13 cellular contexts compared by ENCODE assay signal in the genomic region with DNA sequence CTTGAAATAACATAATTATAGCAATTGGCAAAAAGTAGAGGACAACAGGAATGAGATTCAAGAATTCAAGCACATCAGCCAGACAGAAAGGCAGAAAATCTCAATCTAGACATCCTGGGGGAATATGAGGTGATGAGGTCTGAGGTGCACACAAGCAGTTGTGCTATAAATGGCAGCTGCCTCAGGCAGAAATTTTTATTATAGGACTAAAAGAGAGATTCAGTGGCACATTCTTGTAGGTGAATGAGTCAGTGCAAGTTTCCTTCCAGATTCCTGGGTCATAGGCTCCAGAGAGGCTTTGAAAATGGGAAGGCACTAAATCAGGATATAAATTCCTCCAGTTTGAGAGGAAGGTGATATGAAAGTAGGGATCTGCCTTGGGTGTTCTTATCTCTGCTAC.
DNase-seq lines count a peak whose midpoint lies in the region; ATAC-seq and TF ChIP-seq lines count a peak whose summit lies in the region.
"Had no signal": no experiment of that assay in that cellular context is flagged by ENCODE, and none has a peak within 500 bp of the region (broad histone marks: within the 10 kb centered on the region; RNA-seq: fewer than 3 reads in every experiment).

No MANE protein-coding gene starts in this region.

- H3K9me3 Mint-ChIP-seq in activated T-cell treated with anti-CD3 and anti-CD28 coated beads, Interleukin-2, amount 50 U/mL, for 4 hours, result no peaks in the 10 kb centered on the region

- H3K4me3 ChIP-seq in ascending aorta (no peak overlapping the region), prostate gland (no peak overlapping the region)
- H3K4me3 ChIP-seq: BLaER1, HAP-1 had no signal

- no peaks in the 10 kb centered on the region for H3K36me3 ChIP-seq in ascending aorta
- no peaks in the 10 kb centered on the region for H3K36me3 ChIP-seq in prostate gland
- H3K36me3 ChIP-seq: BLaER1, HAP-1 had no signal

- no peak for ATAC-seq in activated T-cell treated with anti-CD3 and anti-CD28 coated beads, Interleukin-2, amount 50 U/mL, for 4 hours

- H3K27me3 ChIP-seq in ascending aorta (no peaks in the 10 kb centered on the region), prostate gland (replicated peaks; ENCODE audit: insufficient read depth) (no peaks in the 10 kb centered on the region)
- H3K27me3 ChIP-seq: BLaER1 had no signal

- no peaks in the 10 kb centered on the region for H3K4me1 Mint-ChIP-seq in activated T-cell treated with anti-CD3 and anti-CD28 coated beads, Interleukin-2, amount 50 U/mL, for 4 hours (ENCODE audit: low read depth)
- H3K4me1 Mint-ChIP-seq: CD8-positive, alpha-beta memory T cell had no signal

- no peaks in the 10 kb centered on the region for H3K9me3 ChIP-seq in ascending aorta
- no peaks in the 10 kb centered on the region for H3K9me3 ChIP-seq in prostate gland
- H3K9me3 ChIP-seq: BLaER1, HAP-1 had no signal

- TF ChIP-seq POLR2A in prostate gland (IDR thresholded peaks at IDR 0.05), result no peak

- H3K27me3 Mint-ChIP-seq in activated T-cell treated with anti-CD3 and anti-CD28 coated beads, Interleukin-2, amount 50 U/mL, for 4 hours (ENCODE audit: low read depth), result no peaks in the 10 kb centered on the region
- H3K27me3 Mint-ChIP-seq: CD8-positive, alpha-beta memory T cell had no signal

- peak; percentile 24 for DNase-seq in M059J (ENCODE audit: low read depth)
- DNase-seq in ascending aorta (ENCODE audit: low spot score in 2 of 2), result no peak
- peak; percentile 64 for DNase-seq in islet precursor cell
- DNase-seq in prostate gland (ENCODE audit: low spot score), result peak; percentile 17
- no peak for DNase-seq in glomerular visceral epithelial cell (ENCODE audit: extremely low spot score)
- no peak for DNase-seq in activated T-cell treated with anti-CD3 and anti-CD28 coated beads, Interleukin-2, amount 50 U/mL, for 4 hours
- no peak for DNase-seq in GM19238 (ENCODE audit: insufficient read length, low spot score)
- DNase-seq: AML-193; CD8-positive, alpha-beta memory T cell; GF-D8 had no signal

- H3K4me3 Mint-ChIP-seq in activated T-cell treated with anti-CD3 and anti-CD28 coated beads, Interleukin-2, amount 50 U/mL, for 4 hours, result no peak overlapping the region
- H3K4me3 Mint-ChIP-seq: CD8-positive, alpha-beta memory T cell had no signal

- peak overlapping the region; percentile 57 to 69 for H3K27ac ChIP-seq in ascending aorta
- peak overlapping the region; percentile 51 to 62 for H3K27ac ChIP-seq in prostate gland
- H3K27ac ChIP-seq: 22Rv1, BLaER1 had no signal

- H3K36me3 Mint-ChIP-seq in activated T-cell treated with anti-CD3 and anti-CD28 coated beads, Interleukin-2, amount 50 U/mL, for 4 hours (ENCODE audit: insufficient read depth), result no peaks in the 10 kb centered on the region
- H3K36me3 Mint-ChIP-seq: CD8-positive, alpha-beta memory T cell had no signal

- intact Hi-C loops in ascending aorta (cut with DNase I), result loop anchor here (2.0 kb wide), 1 partner anchor 15 kb away; no protein-coding TSS in a partner anchor
- intact Hi-C loops in prostate gland (cut with DNase I), result no loop called here

- H3K4me1 ChIP-seq in ascending aorta, result peaks cover 0 to 15% of the 10 kb centered on the region in 2 donors
- H3K4me1 ChIP-seq in prostate gland (replicated peaks), result peaks cover 3% of the 10 kb centered on the region
- H3K4me1 ChIP-seq: BLaER1, HAP-1 had no signal

- no peak for TF ChIP-seq CTCF in ascending aorta (IDR thresholded peaks at IDR 0.05)
- no peak for TF ChIP-seq CTCF in prostate gland (IDR thresholded peaks at IDR 0.05)

Comparison
In these comparisons a context has a peak if more than half of its experiments do, and no peak if none do; other contexts are left out.
1. DNase-seq: peak in M059J (single experiment), islet precursor cell (single experiment) and prostate gland (single experiment); none in ascending aorta (0 of 2), glomerular visceral epithelial cell (single experiment), activated T-cell treated with anti-CD3 and anti-CD28 coated beads, Interleukin-2, amount 50 U/mL, for 4 hours (single experiment) and GM19238 (single experiment).